1 cellular context compared by ENCODE assay signal in genomic region chr1:44807364-44808062, GRCh38.
A peak's percentile ranks its signal among the peaks of the same experiment; 100 is the strongest.
TF ChIP-seq lines count a peak whose summit lies in the region.

No MANE protein-coding gene starts in this region.

TF ChIP-seq in GM12878, 131 proteins besides CTCF, POLR2A, EP300 and RAD21 (continued from another document):
- TF ChIP-seq, protein P1, sequence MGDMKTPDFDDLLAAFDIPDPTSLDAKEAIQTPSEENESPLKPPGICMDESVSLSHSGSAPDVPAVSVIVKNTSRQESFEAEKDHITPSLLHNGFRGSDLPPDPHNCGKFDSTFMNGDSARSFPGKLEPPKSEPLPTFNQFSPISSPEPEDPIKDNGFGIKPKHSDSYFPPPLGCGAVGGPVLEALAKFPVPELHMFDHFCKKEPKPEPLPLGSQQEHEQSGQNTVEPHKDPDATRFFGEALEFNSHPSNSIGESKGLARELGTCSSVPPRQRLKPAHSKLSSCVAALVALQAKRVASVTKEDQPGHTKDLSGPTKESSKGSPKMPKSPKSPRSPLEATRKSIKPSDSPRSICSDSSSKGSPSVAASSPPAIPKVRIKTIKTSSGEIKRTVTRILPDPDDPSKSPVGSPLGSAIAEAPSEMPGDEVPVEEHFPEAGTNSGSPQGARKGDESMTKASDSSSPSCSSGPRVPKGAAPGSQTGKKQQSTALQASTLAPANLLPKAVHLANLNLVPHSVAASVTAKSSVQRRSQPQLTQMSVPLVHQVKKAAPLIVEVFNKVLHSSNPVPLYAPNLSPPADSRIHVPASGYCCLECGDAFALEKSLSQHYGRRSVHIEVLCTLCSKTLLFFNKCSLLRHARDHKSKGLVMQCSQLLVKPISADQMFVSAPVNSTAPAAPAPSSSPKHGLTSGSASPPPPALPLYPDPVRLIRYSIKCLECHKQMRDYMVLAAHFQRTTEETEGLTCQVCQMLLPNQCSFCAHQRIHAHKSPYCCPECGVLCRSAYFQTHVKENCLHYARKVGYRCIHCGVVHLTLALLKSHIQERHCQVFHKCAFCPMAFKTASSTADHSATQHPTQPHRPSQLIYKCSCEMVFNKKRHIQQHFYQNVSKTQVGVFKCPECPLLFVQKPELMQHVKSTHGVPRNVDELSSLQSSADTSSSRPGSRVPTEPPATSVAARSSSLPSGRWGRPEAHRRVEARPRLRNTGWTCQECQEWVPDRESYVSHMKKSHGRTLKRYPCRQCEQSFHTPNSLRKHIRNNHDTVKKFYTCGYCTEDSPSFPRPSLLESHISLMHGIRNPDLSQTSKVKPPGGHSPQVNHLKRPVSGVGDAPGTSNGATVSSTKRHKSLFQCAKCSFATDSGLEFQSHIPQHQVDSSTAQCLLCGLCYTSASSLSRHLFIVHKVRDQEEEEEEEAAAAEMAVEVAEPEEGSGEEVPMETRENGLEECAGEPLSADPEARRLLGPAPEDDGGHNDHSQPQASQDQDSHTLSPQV (IDR thresholded peaks at IDR 0.05): peak; percentile 44; the same call in 1 of the 2 replicates
- TF ChIP-seq LARP7 (IDR thresholded peaks at IDR 0.05): peak; percentile 48; the same call in 1 of the 2 replicates
- no peak; the same call in 1 of the 2 replicates for TF ChIP-seq POLR2AphosphoS2 (IDR thresholded peaks at IDR 0.05; ENCODE audit: low read depth, low read length)
- TF ChIP-seq NBN (IDR thresholded peaks at IDR 0.05): peak; percentile 71; the same call in 1 of the 2 replicates
- TF ChIP-seq YY1 (IDR thresholded peaks at IDR 0.05; ENCODE audit: low read depth, low read length): peak; percentile 6; the same call in 1 of the 2 replicates
- TF ChIP-seq MTA2 (IDR thresholded peaks at IDR 0.05; ENCODE audit: low read depth): 0 out of 2 replicates have a peak, but pooled peaks have one; percentile 49
- TF ChIP-seq, protein P2, sequence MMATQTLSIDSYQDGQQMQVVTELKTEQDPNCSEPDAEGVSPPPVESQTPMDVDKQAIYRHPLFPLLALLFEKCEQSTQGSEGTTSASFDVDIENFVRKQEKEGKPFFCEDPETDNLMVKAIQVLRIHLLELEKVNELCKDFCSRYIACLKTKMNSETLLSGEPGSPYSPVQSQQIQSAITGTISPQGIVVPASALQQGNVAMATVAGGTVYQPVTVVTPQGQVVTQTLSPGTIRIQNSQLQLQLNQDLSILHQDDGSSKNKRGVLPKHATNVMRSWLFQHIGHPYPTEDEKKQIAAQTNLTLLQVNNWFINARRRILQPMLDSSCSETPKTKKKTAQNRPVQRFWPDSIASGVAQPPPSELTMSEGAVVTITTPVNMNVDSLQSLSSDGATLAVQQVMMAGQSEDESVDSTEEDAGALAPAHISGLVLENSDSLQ (IDR thresholded peaks at IDR 0.05): 0 out of 2 replicates have a peak, but pooled peaks have one; percentile 8
- peak; percentile 27 for TF ChIP-seq BCL3 (IDR thresholded peaks at IDR 0.05; ENCODE audit: borderline replicate concordance, insufficient read depth, low read depth, low read length, poor library complexity, severe bottlenecking)
- TF ChIP-seq PRDM15 (CRISPR knock-in tag; IDR thresholded peaks at IDR 0.05): 0 out of 2 replicates have a peak, but pooled peaks have one; percentile 28
- TF ChIP-seq JUND (IDR thresholded peaks at IDR 0.05; ENCODE audit: low read depth, low read length): no peak
- TF ChIP-seq, protein P3, sequence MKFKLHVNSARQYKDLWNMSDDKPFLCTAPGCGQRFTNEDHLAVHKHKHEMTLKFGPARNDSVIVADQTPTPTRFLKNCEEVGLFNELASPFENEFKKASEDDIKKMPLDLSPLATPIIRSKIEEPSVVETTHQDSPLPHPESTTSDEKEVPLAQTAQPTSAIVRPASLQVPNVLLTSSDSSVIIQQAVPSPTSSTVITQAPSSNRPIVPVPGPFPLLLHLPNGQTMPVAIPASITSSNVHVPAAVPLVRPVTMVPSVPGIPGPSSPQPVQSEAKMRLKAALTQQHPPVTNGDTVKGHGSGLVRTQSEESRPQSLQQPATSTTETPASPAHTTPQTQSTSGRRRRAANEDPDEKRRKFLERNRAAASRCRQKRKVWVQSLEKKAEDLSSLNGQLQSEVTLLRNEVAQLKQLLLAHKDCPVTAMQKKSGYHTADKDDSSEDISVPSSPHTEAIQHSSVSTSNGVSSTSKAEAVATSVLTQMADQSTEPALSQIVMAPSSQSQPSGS (IDR thresholded peaks at IDR 0.05; ENCODE audit: low read length): no peak
- TF ChIP-seq, protein P4, sequence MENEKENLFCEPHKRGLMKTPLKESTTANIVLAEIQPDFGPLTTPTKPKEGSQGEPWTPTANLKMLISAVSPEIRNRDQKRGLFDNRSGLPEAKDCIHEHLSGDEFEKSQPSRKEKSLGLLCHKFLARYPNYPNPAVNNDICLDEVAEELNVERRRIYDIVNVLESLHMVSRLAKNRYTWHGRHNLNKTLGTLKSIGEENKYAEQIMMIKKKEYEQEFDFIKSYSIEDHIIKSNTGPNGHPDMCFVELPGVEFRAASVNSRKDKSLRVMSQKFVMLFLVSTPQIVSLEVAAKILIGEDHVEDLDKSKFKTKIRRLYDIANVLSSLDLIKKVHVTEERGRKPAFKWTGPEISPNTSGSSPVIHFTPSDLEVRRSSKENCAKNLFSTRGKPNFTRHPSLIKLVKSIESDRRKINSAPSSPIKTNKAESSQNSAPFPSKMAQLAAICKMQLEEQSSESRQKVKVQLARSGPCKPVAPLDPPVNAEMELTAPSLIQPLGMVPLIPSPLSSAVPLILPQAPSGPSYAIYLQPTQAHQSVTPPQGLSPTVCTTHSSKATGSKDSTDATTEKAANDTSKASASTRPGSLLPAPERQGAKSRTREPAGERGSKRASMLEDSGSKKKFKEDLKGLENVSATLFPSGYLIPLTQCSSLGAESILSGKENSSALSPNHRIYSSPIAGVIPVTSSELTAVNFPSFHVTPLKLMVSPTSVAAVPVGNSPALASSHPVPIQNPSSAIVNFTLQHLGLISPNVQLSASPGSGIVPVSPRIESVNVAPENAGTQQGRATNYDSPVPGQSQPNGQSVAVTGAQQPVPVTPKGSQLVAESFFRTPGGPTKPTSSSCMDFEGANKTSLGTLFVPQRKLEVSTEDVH (IDR thresholded peaks at IDR 0.05; ENCODE audit: low read depth, partially characterized antibody): peak; percentile 43
- TF ChIP-seq, protein P5, sequence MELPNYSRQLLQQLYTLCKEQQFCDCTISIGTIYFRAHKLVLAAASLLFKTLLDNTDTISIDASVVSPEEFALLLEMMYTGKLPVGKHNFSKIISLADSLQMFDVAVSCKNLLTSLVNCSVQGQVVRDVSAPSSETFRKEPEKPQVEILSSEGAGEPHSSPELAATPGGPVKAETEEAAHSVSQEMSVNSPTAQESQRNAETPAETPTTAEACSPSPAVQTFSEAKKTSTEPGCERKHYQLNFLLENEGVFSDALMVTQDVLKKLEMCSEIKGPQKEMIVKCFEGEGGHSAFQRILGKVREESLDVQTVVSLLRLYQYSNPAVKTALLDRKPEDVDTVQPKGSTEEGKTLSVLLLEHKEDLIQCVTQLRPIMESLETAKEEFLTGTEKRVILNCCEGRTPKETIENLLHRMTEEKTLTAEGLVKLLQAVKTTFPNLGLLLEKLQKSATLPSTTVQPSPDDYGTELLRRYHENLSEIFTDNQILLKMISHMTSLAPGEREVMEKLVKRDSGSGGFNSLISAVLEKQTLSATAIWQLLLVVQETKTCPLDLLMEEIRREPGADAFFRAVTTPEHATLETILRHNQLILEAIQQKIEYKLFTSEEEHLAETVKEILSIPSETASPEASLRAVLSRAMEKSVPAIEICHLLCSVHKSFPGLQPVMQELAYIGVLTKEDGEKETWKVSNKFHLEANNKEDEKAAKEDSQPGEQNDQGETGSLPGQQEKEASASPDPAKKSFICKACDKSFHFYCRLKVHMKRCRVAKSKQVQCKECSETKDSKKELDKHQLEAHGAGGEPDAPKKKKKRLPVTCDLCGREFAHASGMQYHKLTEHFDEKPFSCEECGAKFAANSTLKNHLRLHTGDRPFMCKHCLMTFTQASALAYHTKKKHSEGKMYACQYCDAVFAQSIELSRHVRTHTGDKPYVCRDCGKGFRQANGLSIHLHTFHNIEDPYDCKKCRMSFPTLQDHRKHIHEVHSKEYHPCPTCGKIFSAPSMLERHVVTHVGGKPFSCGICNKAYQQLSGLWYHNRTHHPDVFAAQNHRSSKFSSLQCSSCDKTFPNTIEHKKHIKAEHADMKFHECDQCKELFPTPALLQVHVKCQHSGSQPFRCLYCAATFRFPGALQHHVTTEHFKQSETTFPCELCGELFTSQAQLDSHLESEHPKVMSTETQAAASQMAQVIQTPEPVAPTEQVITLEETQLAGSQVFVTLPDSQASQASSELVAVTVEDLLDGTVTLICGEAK (IDR thresholded peaks at IDR 0.05; ENCODE audit: borderline replicate concordance): peak; percentile 14; the same call in 1 of the 2 replicates
- 0 out of 2 replicates have a peak, but pooled peaks have one; percentile 19 for TF ChIP-seq TAF1 (IDR thresholded peaks at IDR 0.05; ENCODE audit: borderline replicate concordance, low read depth, low read length)
- TF ChIP-seq NFIC (IDR thresholded peaks at IDR 0.05; ENCODE audit: low read depth, low read length): no peak
